In genomic region chr6:46472243-46472642, GRCh38 we compare ENCODE assay signal across 28 cellular contexts.
"Had no signal": no experiment of that assay in that cellular context is flagged by ENCODE, and none has a peak within 500 bp of the region (broad histone marks: within the 10 kb centered on the region; RNA-seq: fewer than 3 reads in every experiment).

No MANE protein-coding gene starts in this region.

- H3K9me3 ChIP-seq: stomach, suprapubic skin, testis, thoracic aorta, thyroid gland, tibial artery, tibial nerve, transverse colon, upper lobe of left lung, upper lobe of right lung, uterus, vagina had no signal

- DNase-seq: stimulated activated CD4-positive, alpha-beta T cell treated with anti-CD3 and anti-CD28 coated beads, Interleukin-2, amount 100 ng/mL, for 48 hours; stimulated activated CD4-positive, alpha-beta T cell treated with anti-CD3 and anti-CD28 coated beads, Interleukin-4, amount 100 ng/mL, for 1 hour; stimulated activated CD4-positive, alpha-beta T cell treated with anti-CD3 and anti-CD28 coated beads, Interleukin-4, amount 100 ng/mL, for 24 hours; stimulated activated CD4-positive, alpha-beta T cell treated with anti-CD3 and anti-CD28 coated beads, Interleukin-4, amount 100 ng/mL, for 4 hours; stimulated activated CD8-positive, alpha-beta memory T cell treated with anti-CD3 and anti-CD28 coated beads, Interleukin-4, amount 100 ng/mL, for 48 hours; stimulated activated naive B cell treated with anti-CD40 and anti-IgM and Interleukin-4, amounts not matched to agents 10 μg/mL and 1 μg/mL and 100 μg/mL, for 72 hours; stimulated activated naive CD4-positive, alpha-beta T cell; stimulated activated naive CD4-positive, alpha-beta T cell treated with Interleukin-2 at 50 U/mL for 16 hours; stimulated activated naive CD8-positive, alpha-beta T cell treated with anti-CD3 and anti-CD28 coated beads, Interleukin-15, amount 100 ng/mL, for 72 hours; stimulated activated naive CD8-positive, alpha-beta T cell treated with anti-CD3 and anti-CD28 coated beads, Interleukin-15, Interleukin-2, amounts not matched to agents 100 U/mL and 50 U/mL, for 24 hours; stomach; substantia nigra; testis; thyroid gland; tibial artery; transverse colon; trophoblast cell; upper lobe of left lung; upper lobe of right lung; uterus had no signal

- H3K27me3 ChIP-seq: stomach, suprapubic skin, testis, thyroid gland, tibial artery, tibial nerve, transverse colon, upper lobe of left lung, upper lobe of right lung, uterus, vagina had no signal

- H3K9me3 Mint-ChIP-seq: stimulated activated effector memory CD8-positive, alpha-beta T cell treated with anti-CD3 and anti-CD28 coated beads, Interleukin-12 subunit alpha, Interleukin-12 subunit beta, amount 100 ng/mL, for 72 hours; stimulated activated naive B cell treated with anti-CD40 and anti-IgM and Interleukin-4, amounts not matched to agents 10 μg/mL and 1 μg/mL and 100 μg/mL, for 72 hours; stimulated activated naive CD8-positive, alpha-beta T cell treated with anti-CD3 and anti-CD28 coated beads, Interleukin-15, amount 100 ng/mL, for 72 hours; stimulated activated naive CD8-positive, alpha-beta T cell treated with anti-CD3 and anti-CD28 coated beads, Interleukin-15, Interleukin-2, amounts not matched to agents 100 ng/mL and 50 ng/mL, for 24 hours; type B pancreatic cell had no signal

- H3K27ac Mint-ChIP-seq: stimulated activated effector memory CD8-positive, alpha-beta T cell treated with anti-CD3 and anti-CD28 coated beads, Interleukin-12 subunit alpha, Interleukin-12 subunit beta, amount 100 ng/mL, for 72 hours; stimulated activated memory B cell treated with anti-CD40 and anti-IgM and Interleukin-4, amounts not matched to agents 10 μg/mL and 1 μg/mL and 100 μg/mL, for 72 hours; stimulated activated naive B cell treated with anti-CD40 and anti-IgM and Interleukin-4, amounts not matched to agents 10 μg/mL and 1 μg/mL and 100 μg/mL, for 72 hours; stimulated activated naive CD8-positive, alpha-beta T cell treated with anti-CD3 and anti-CD28 coated beads, Interleukin-15, amount 100 ng/mL, for 72 hours; stimulated activated naive CD8-positive, alpha-beta T cell treated with anti-CD3 and anti-CD28 coated beads, Interleukin-15, Interleukin-2, amounts not matched to agents 100 ng/mL and 50 ng/mL, for 24 hours; type B pancreatic cell had no signal

- H3K4me3 Mint-ChIP-seq: stimulated activated effector memory CD8-positive, alpha-beta T cell treated with anti-CD3 and anti-CD28 coated beads, Interleukin-12 subunit alpha, Interleukin-12 subunit beta, amount 100 ng/mL, for 72 hours; stimulated activated memory B cell treated with anti-CD40 and anti-IgM and Interleukin-4, amounts not matched to agents 10 μg/mL and 1 μg/mL and 100 μg/mL, for 72 hours; stimulated activated naive B cell treated with anti-CD40 and anti-IgM and Interleukin-4, amounts not matched to agents 10 μg/mL and 1 μg/mL and 100 μg/mL, for 72 hours; stimulated activated naive CD8-positive, alpha-beta T cell treated with anti-CD3 and anti-CD28 coated beads, Interleukin-15, amount 100 ng/mL, for 72 hours; stimulated activated naive CD8-positive, alpha-beta T cell treated with anti-CD3 and anti-CD28 coated beads, Interleukin-15, Interleukin-2, amounts not matched to agents 100 ng/mL and 50 ng/mL, for 24 hours; type B pancreatic cell had no signal

- H3K27me3 Mint-ChIP-seq: type B pancreatic cell had no signal

- H3K36me3 Mint-ChIP-seq: stimulated activated effector memory CD8-positive, alpha-beta T cell treated with anti-CD3 and anti-CD28 coated beads, Interleukin-12 subunit alpha, Interleukin-12 subunit beta, amount 100 ng/mL, for 72 hours; stimulated activated memory B cell treated with anti-CD40 and anti-IgM and Interleukin-4, amounts not matched to agents 10 μg/mL and 1 μg/mL and 100 μg/mL, for 72 hours; stimulated activated naive B cell treated with anti-CD40 and anti-IgM and Interleukin-4, amounts not matched to agents 10 μg/mL and 1 μg/mL and 100 μg/mL, for 72 hours; type B pancreatic cell had no signal

- H3K4me1 Mint-ChIP-seq: stimulated activated effector memory CD8-positive, alpha-beta T cell treated with anti-CD3 and anti-CD28 coated beads, Interleukin-12 subunit alpha, Interleukin-12 subunit beta, amount 100 ng/mL, for 72 hours; stimulated activated memory B cell treated with anti-CD40 and anti-IgM and Interleukin-4, amounts not matched to agents 10 μg/mL and 1 μg/mL and 100 μg/mL, for 72 hours; stimulated activated naive B cell treated with anti-CD40 and anti-IgM and Interleukin-4, amounts not matched to agents 10 μg/mL and 1 μg/mL and 100 μg/mL, for 72 hours; stimulated activated naive CD8-positive, alpha-beta T cell treated with anti-CD3 and anti-CD28 coated beads, Interleukin-15, amount 100 ng/mL, for 72 hours had no signal

- ATAC-seq: stimulated activated effector memory CD8-positive, alpha-beta T cell treated with anti-CD3 and anti-CD28 coated beads, Interleukin-12 subunit alpha, Interleukin-12 subunit beta, amount 100 ng/mL, for 72 hours; stimulated activated memory B cell treated with anti-CD40 and anti-IgM and Interleukin-4, amounts not matched to agents 10 μg/mL and 1 μg/mL and 100 μg/mL, for 72 hours; stimulated activated naive B cell treated with anti-CD40 and anti-IgM and Interleukin-4, amounts not matched to agents 10 μg/mL and 1 μg/mL and 100 μg/mL, for 72 hours; stimulated activated naive CD8-positive, alpha-beta T cell treated with anti-CD3 and anti-CD28 coated beads, Interleukin-15, amount 100 ng/mL, for 72 hours; stimulated activated naive CD8-positive, alpha-beta T cell treated with anti-CD3 and anti-CD28 coated beads, Interleukin-15, Interleukin-2, amounts not matched to agents 100 U/mL and 50 U/mL, for 24 hours; upper lobe of right lung had no signal

- H3K4me3 ChIP-seq: stomach, suprapubic skin, testis, thoracic aorta, thyroid gland, tibial artery, tibial nerve, transverse colon, upper lobe of left lung, upper lobe of right lung, uterus, vagina had no signal

- H3K27ac ChIP-seq: stomach, suprapubic skin, testis, thoracic aorta, thyroid gland, tibial artery, tibial nerve, transverse colon, upper lobe of left lung, upper lobe of right lung, uterus, vagina had no signal

- H3K4me1 ChIP-seq: thyroid gland, transverse colon, upper lobe of left lung, upper lobe of right lung had no signal

- H3K36me3 ChIP-seq: stomach, suprapubic skin, thoracic aorta, thyroid gland, tibial artery, tibial nerve, transverse colon, upper lobe of left lung, upper lobe of right lung, uterus, vagina had no signal
